10 cellular contexts compared by ENCODE assay signal in the genomic region with DNA sequence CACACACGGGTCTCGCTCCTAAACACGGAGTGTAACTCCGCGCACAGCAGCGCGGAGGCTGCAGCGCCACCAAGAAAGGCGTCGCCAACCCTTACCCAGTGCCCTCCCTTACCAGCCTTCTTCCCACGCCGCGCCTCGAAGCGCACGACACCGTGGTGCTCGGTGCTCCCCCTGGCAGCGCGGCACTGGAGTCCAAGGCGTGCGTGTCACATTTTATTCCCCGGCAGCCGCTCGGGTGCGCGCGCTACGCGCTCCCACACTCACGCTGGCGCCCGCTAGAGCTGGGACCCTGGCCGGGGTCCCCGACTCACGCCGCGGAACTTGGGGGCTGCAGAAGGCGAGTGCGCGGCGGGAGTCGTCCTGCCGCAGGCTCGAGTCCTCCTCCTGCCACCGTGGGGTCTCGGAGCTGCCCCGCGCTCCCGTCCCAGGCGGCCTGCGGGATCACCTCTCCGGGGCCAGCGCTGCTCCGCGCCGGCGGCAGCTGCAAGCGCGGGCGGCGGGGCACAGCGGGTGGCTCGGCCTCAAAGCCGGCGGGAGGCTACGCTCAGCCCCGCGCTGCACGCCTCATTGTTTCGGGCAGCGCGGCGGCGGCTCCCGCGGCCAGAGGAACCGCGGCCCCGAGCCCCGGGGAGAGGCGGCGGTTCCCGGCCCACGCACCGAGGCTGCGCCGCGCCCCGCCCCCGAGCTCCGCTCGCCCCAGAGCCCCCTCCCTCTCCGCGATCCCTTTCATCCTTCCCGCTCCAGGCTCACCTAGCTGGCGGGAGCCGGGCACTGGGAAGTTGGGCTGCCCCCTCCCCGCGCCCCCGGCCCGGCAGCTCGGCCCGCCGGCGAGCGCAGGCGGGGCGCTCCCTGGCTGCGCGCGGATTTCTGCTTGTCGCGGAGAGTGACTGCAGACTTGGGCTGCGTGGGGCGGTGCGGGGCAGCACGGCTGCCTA. TPM values are rescaled to one million over a fixed set of nuclear protein-coding genes. Genes with fewer than 3 reads are reported as not detected.
A peak's percentile ranks its signal among the peaks of the same experiment; 100 is the strongest.
DNase-seq lines count a peak whose midpoint lies in the region; ATAC-seq, FAIRE-seq and TF ChIP-seq lines count a peak whose summit lies in the region.
"Had no signal": no experiment of that assay in that cellular context is flagged by ENCODE, and none has a peak within 500 bp of the region (broad histone marks: within the 10 kb centered on the region; RNA-seq: fewer than 3 reads in every experiment).

Gene ST6GAL2 (minus strand): TSS at position 187 of the 935 bp plus-strand sequence. CDS start 42,190 bp downstream, outside the sequence.

- H3K9me3 ChIP-seq in body of pancreas (no peaks in the 10 kb centered on the region), kidney (ENCODE audit: control insufficient read depth in 1 of 2, low read length in 2 of 2) (no peaks in the 10 kb centered on the region)

- H3K36me3 ChIP-seq in body of pancreas (replicated peaks in 1 of 2; ENCODE audit: insufficient read depth in 1 of 2, low read depth in 2 of 2) (no peaks in the 10 kb centered on the region), kidney (ENCODE audit: control insufficient read depth in 1 of 2, insufficient read depth in 2 of 2, low read length in 2 of 2) (no peaks in the 10 kb centered on the region)
- H3K36me3 ChIP-seq: BLaER1 had no signal

- TF ChIP-seq POLR2A in body of pancreas (IDR thresholded peaks at IDR 0.05): no peak

- H3K9ac ChIP-seq in kidney (ENCODE audit: low read length in 2 of 2): no peak within 1 kb of the TSS
- H3K9ac ChIP-seq: BLaER1 had no signal

- intact Hi-C loops in body of pancreas (cut with DNase I) (no loop called here), kidney (cut with DNase I) (no loop called here), natural killer cell (cut with micrococcal nuclease) (no loop called here)

- FAIRE-seq in kidney (lab: Jason Lieb, UNC): no peak

- peaks cover 18% of the 10 kb centered on the region for H3K4me1 ChIP-seq in body of pancreas
- peaks cover 0 to 6% of the 10 kb centered on the region in 2 donors for H3K4me1 ChIP-seq in kidney (ENCODE audit: control insufficient read depth in 1 of 2, insufficient read depth in 1 of 2, low read depth in 1 of 2, low read length in 2 of 2)

- H3K4me3 Mint-ChIP-seq in natural killer cell: no peak within 1 kb of the TSS

- no peaks in the 10 kb centered on the region for H3K27me3 ChIP-seq in body of pancreas
- H3K27me3 ChIP-seq: BLaER1 had no signal

- peaks cover 14 to 16% of the 10 kb centered on the region in 2 donors for H3K4me1 Mint-ChIP-seq in natural killer cell

- peak; percentile 5 for DNase-seq in NCI-H1436 (lab: John Stamatoyannopoulos, UW)
- no peak for DNase-seq in NCI-H1436 treated with DMSO at 0.1 percent for 48 hours (lab: John Stamatoyannopoulos, UW)
- DNase-seq in body of pancreas: no peak
- DNase-seq in kidney: peak; percentile 64
- no peak for DNase-seq in natural killer cell
- no peak for DNase-seq in HCEC 1CT

- no peak within 1 kb of the TSS for H3K27ac ChIP-seq in body of pancreas
- H3K27ac ChIP-seq in kidney (ENCODE audit: low read depth in 2 of 2, low read length in 2 of 2): no peak within 1 kb of the TSS
- peak within 1 kb of the TSS; percentile 9 for H3K27ac ChIP-seq in temporal lobe (ENCODE audit: low read depth, low read length)
- H3K27ac ChIP-seq: BLaER1 had no signal

- 1% methylated on average over 13 to 118 of the region's 118 CpGs for WGBS in body of pancreas, 2 donors

- no peaks in the 10 kb centered on the region for H3K9me3 Mint-ChIP-seq in natural killer cell

- no peak within 1 kb of the TSS for H3K27ac Mint-ChIP-seq in natural killer cell

- peak; percentile 21 for ATAC-seq in body of pancreas
- no peak for ATAC-seq in natural killer cell
- no peak for ATAC-seq in HG02852 (IDR thresholded peaks at IDR 0.05; ENCODE audit: unreplicated experiment)

- H3K4me3 ChIP-seq in body of pancreas: no peak within 1 kb of the TSS
- peak within 1 kb of the TSS; percentile 59 to 61 for H3K4me3 ChIP-seq in kidney (ENCODE audit: low read length in 2 of 2)
- H3K4me3 ChIP-seq: BLaER1 had no signal

- no peaks in the 10 kb centered on the region for H3K36me3 Mint-ChIP-seq in natural killer cell

- peaks cover 18 to 32% of the 10 kb centered on the region in 2 donors for H3K27me3 Mint-ChIP-seq in natural killer cell (ENCODE audit: low read depth in 2 of 2)

- TF ChIP-seq CTCF in body of pancreas (IDR thresholded peaks at IDR 0.05): no peak
- no peak for TF ChIP-seq CTCF in kidney (IDR thresholded peaks at IDR 0.05; ENCODE audit: borderline replicate concordance, extremely low read depth, insufficient read depth)
- TF ChIP-seq CTCF in natural killer cell (IDR thresholded peaks at IDR 0.05): no peak

RNA-seq across cellular contexts. Expression of gene ST6GAL2, which starts in this region (rescaled TPM):
- total RNA-seq in body of pancreas (under 1 TPM in 1 of 2 donors, not detected in 1; 0.52 TPM), kidney (1.2 TPM), temporal lobe (76.0 TPM), natural killer cell (not detected)
- 0.22 TPM for polyA plus RNA-seq in kidney (ENCODE audit: insufficient read depth, low read depth, low replicate concordance)
- total RNA-seq: pulmonary artery endothelial cell had no signal

Comparison
In these comparisons a context has a peak if more than half of its experiments do, and no peak if none do; other contexts are left out.
1. RNA of gene ST6GAL2 (total RNA-seq): 76.0 TPM in temporal lobe (single experiment); 1.2 TPM in kidney (single experiment), 0.52 TPM in body of pancreas and not detected in natural killer cell; every median in the first group is over 10 times any median in the second.
2. DNase-seq: peak in NCI-H1436 (single experiment) and kidney (single experiment); none in NCI-H1436 treated with DMSO at 0.1 percent for 48 hours (single experiment), body of pancreas (0 of 4), natural killer cell (single experiment) and HCEC 1CT (single experiment).
3. Peak in ATAC-seq in body of pancreas; RNA of the gene not detected or under 1 TPM.
4. H3K4me3 ChIP-seq: peak in kidney (2 of 2); none in body of pancreas (0 of 2).